In the genomic region with DNA sequence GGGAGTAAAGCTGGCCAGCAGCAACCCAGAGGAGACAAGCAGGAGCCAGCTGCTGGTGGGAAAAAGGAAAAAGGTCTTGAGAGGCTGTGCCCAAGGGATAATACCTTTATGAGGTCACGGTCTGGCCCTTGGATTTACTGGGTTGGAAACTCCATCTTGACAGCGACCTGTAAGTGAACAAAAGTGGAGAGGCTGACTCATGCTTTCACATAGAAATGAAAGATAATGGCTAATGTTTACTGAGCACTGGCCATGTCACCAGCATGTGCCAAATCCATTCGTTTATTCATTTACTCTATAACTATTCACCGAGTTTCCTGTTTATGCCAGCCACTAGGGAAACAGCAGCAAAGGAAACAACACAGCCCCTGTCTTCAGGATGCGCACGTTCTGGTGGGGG, we compare ENCODE assay signal across 31 cellular contexts. TPM values are rescaled to one million over a fixed set of nuclear protein-coding genes. Genes with fewer than 3 reads are reported as not detected.
DNase-seq lines count a peak whose midpoint lies in the region; ATAC-seq, FAIRE-seq and TF ChIP-seq lines count a peak whose summit lies in the region.
"Had no signal": no experiment of that assay in that cellular context is flagged by ENCODE, and none has a peak within 500 bp of the region (broad histone marks: within the 10 kb centered on the region; RNA-seq: fewer than 3 reads in every experiment).

No MANE protein-coding gene starts in this region.

- TF ChIP-seq EP300 in K562 (IDR thresholded peaks at IDR 0.05; ENCODE audit: low read length), result no peak

- H3K27me3 Mint-ChIP-seq in activated CD4-positive, alpha-beta T cell treated with anti-CD3 and anti-CD28 coated beads, Interleukin-2, amount 10 ng/mL, durations not matched to agents 24 days and 14 days, result peaks cover 1% of the 10 kb centered on the region
- H3K27me3 Mint-ChIP-seq in nephron (ENCODE audit: low read depth), result no peaks in the 10 kb centered on the region
- no peaks in the 10 kb centered on the region for H3K27me3 Mint-ChIP-seq in osteocyte (ENCODE audit: unreplicated experiment)
- H3K27me3 Mint-ChIP-seq: activated naive CD4-positive, alpha-beta T cell treated with anti-CD3 and anti-CD28 coated beads, Interleukin-2, amount 10 ng/mL, durations not matched to agents 7 days and 5 days; dendritic cell treated with granulocyte-macrophage colony-stimulating factor and Interleukin-4, amounts not matched to agents 40 ng/mL and 50 ng/mL, for 4 days; memory B cell had no signal

- POLR2A ChIA-PET in K562 (lab: Yijun Ruan, JAX), result no interaction called here

- H3K4me1 ChIP-seq in K562 (replicated peaks in 1 of 2; ENCODE audit: control insufficient read depth in 2 of 2, insufficient read depth in 2 of 2, low read length in 2 of 2), result peaks cover 6 to 11% of the 10 kb centered on the region in 2 experiments; a peak in 4 of 5 replicates

- H3K27ac ChIP-seq in K562 (ENCODE audit: extremely low read depth, low read depth, low read length), result no peak overlapping the region; the same call in 2 of the 3 replicates
- H3K27ac ChIP-seq: GM23248, VCaP had no signal

- H3K27me3 ChIP-seq in K562 (ENCODE audit: control insufficient read depth in 2 of 2, insufficient read depth in 2 of 2, low read length in 2 of 2), result no peaks in the 10 kb centered on the region

- no peak for DNase-seq in activated CD4-positive, alpha-beta T cell treated with anti-CD3 and anti-CD28 coated beads, Interleukin-2, amount 10 ng/mL, durations not matched to agents 24 days and 14 days
- no peak for DNase-seq in activated CD4-positive, alpha-beta T cell treated with anti-CD3 and anti-CD28 coated beads, Interleukin-2, amount 50 U/mL, for 1 hour
- DNase-seq in NCI-H2029 (lab: John Stamatoyannopoulos, UW) (peak; percentile 73), K562 (ENCODE audit: extremely low read depth in 1 of 4, low spot score in 3 of 4) (no peak), epidermal melanocyte (ENCODE audit: insufficient read length, low spot score) (no peak), osteocyte (ENCODE audit: extremely low spot score, unreplicated experiment) (no peak), OCI-M2 (lab: John Stamatoyannopoulos, UW; ENCODE audit: unreplicated experiment) (no peak)
- DNase-seq: 8988T; activated naive CD4-positive, alpha-beta T cell treated with anti-CD3 and anti-CD28 coated beads, Interleukin-2, amount 10 ng/mL, durations not matched to agents 7 days and 5 days; AML-193; aorta; CD8-positive, alpha-beta T cell; central memory CD4-positive, alpha-beta T cell; GDM1; GM23248; left colon; NCI-H1417 treated with DMSO at 0.1 percent for 48 hours; NCI-H2171; NCI-H69; stimulated activated CD8-positive, alpha-beta memory T cell treated with anti-CD3 and anti-CD28 coated beads, Interleukin-4, amount 100 ng/mL, for 48 hours; trophoblast cell had no signal

- H3K9ac ChIP-seq in K562 (ENCODE audit: insufficient read depth in 1 of 2, low read depth in 2 of 2, low read length in 2 of 2), result no peak overlapping the region
- H3K9ac ChIP-seq: GM23248 had no signal

- TF ChIP-seq CTCF in K562 (IDR thresholded peaks at IDR 0.05 in 2 of 3, conservative IDR thresholded peaks at IDR 0.05 in 1 of 3; ENCODE audit: insufficient read depth in 2 of 3, low read depth in 1 of 3, low read length in 3 of 3) (no peak), nephron (IDR thresholded peaks at IDR 0.05; ENCODE audit: unreplicated experiment in 3 of 3) (no peak), osteocyte (IDR thresholded peaks at IDR 0.05) (no peak)

- peaks cover 18% of the 10 kb centered on the region for H3K4me1 Mint-ChIP-seq in activated CD4-positive, alpha-beta T cell treated with anti-CD3 and anti-CD28 coated beads, Interleukin-2, amount 10 ng/mL, durations not matched to agents 24 days and 14 days
- H3K4me1 Mint-ChIP-seq in nephron, result peaks cover 4% of the 10 kb centered on the region
- peaks cover 11% of the 10 kb centered on the region for H3K4me1 Mint-ChIP-seq in osteocyte (ENCODE audit: unreplicated experiment)

- intact Hi-C loops in activated CD4-positive, alpha-beta T cell treated with anti-CD3 and anti-CD28 coated beads, Interleukin-2, amount 10 ng/mL, durations not matched to agents 24 days and 14 days (cut with micrococcal nuclease), result no loop called here
- intact Hi-C loops in K562 (cut with micrococcal nuclease), result no loop called here

- H3K27ac Mint-ChIP-seq in activated CD4-positive, alpha-beta T cell treated with anti-CD3 and anti-CD28 coated beads, Interleukin-2, amount 10 ng/mL, durations not matched to agents 24 days and 14 days, result peak overlapping the region; percentile 35
- no peak overlapping the region for H3K27ac Mint-ChIP-seq in nephron
- no peak overlapping the region for H3K27ac Mint-ChIP-seq in osteocyte (ENCODE audit: unreplicated experiment)
- H3K27ac Mint-ChIP-seq: activated naive CD4-positive, alpha-beta T cell treated with anti-CD3 and anti-CD28 coated beads, Interleukin-2, amount 10 ng/mL, durations not matched to agents 7 days and 5 days; CD8-positive, alpha-beta T cell; dendritic cell treated with granulocyte-macrophage colony-stimulating factor and Interleukin-4, amounts not matched to agents 40 ng/mL and 50 ng/mL, for 4 days; memory B cell; T-helper 2 cell treated with Interferon-gamma antibody and Interleukin-4, amounts not matched to agents 5 μg/mL and 100 μg/mL, for 36 hours had no signal

- CTCF ChIA-PET in K562 (lab: Yijun Ruan, JAX; ENCODE audit: low intra/inter-chr PET ratio), result interaction anchor here (0.6 kb wide), 1 partner anchor 23 kb away, joined by 3 read pairs; no protein-coding TSS in a partner anchor

- H3K4me3 ChIP-seq in K562, result no peak overlapping the region
- H3K4me3 ChIP-seq: GM23248 had no signal

- no peaks in the 10 kb centered on the region for H3K9me3 ChIP-seq in K562 (replicated peaks; ENCODE audit: control insufficient read depth, insufficient read depth, low read depth, low read length)

- H3K36me3 Mint-ChIP-seq in activated CD4-positive, alpha-beta T cell treated with anti-CD3 and anti-CD28 coated beads, Interleukin-2, amount 10 ng/mL, durations not matched to agents 24 days and 14 days (ENCODE audit: low read depth), result peaks cover 45% of the 10 kb centered on the region
- H3K36me3 Mint-ChIP-seq in nephron (ENCODE audit: low read depth) (peaks cover 26% of the 10 kb centered on the region), osteocyte (ENCODE audit: unreplicated experiment) (peaks cover 18% of the 10 kb centered on the region)

- no peak overlapping the region for H2AFZ ChIP-seq in K562 (ENCODE audit: low read depth, low read length)
- H2AFZ ChIP-seq: GM23248 had no signal

- no peak overlapping the region for H3K4me2 ChIP-seq in K562 (ENCODE audit: insufficient read depth, low read length)

- no peak for ATAC-seq in K562
- ATAC-seq: CD8-positive, alpha-beta T cell; SK-N-SH treated with all-trans-retinoic acid at 6 μM for 48 hours had no signal

- FAIRE-seq in K562 (lab: Jason Lieb, UNC), result no peak
- FAIRE-seq: endometrium, GM18507 had no signal

- TF ChIP-seq POLR2A in K562 (conservative IDR thresholded peaks at IDR 0.05), result no peak

- H3K4me3 Mint-ChIP-seq in activated CD4-positive, alpha-beta T cell treated with anti-CD3 and anti-CD28 coated beads, Interleukin-2, amount 10 ng/mL, durations not matched to agents 24 days and 14 days, result no peak overlapping the region
- peak overlapping the region in 2 of 3 experiments; percentile 50 to 64 for H3K4me3 Mint-ChIP-seq in nephron
- H3K4me3 Mint-ChIP-seq in osteocyte (ENCODE audit: unreplicated experiment), result no peak overlapping the region
- H3K4me3 Mint-ChIP-seq: activated naive CD4-positive, alpha-beta T cell treated with anti-CD3 and anti-CD28 coated beads, Interleukin-2, amount 10 ng/mL, durations not matched to agents 7 days and 5 days; CD8-positive, alpha-beta T cell; dendritic cell treated with granulocyte-macrophage colony-stimulating factor and Interleukin-4, amounts not matched to agents 40 ng/mL and 50 ng/mL, for 4 days; memory B cell; T-helper 2 cell treated with Interferon-gamma antibody and Interleukin-4, amounts not matched to agents 5 μg/mL and 100 μg/mL, for 36 hours had no signal

- H3K9me1 ChIP-seq in K562 (ENCODE audit: control insufficient read depth, insufficient read depth, low read length), result no peaks in the 10 kb centered on the region

- H3K9me3 Mint-ChIP-seq in activated CD4-positive, alpha-beta T cell treated with anti-CD3 and anti-CD28 coated beads, Interleukin-2, amount 10 ng/mL, durations not matched to agents 24 days and 14 days, result peaks cover 5% of the 10 kb centered on the region
- H3K9me3 Mint-ChIP-seq in nephron (no peaks in the 10 kb centered on the region), osteocyte (ENCODE audit: unreplicated experiment) (no peaks in the 10 kb centered on the region)
- H3K9me3 Mint-ChIP-seq: activated naive CD4-positive, alpha-beta T cell treated with anti-CD3 and anti-CD28 coated beads, Interleukin-2, amount 10 ng/mL, durations not matched to agents 7 days and 5 days; dendritic cell treated with granulocyte-macrophage colony-stimulating factor and Interleukin-4, amounts not matched to agents 40 ng/mL and 50 ng/mL, for 4 days; memory B cell had no signal

- no TSS peak for BruUV-seq in K562 (replicated peaks; lab: Mats Ljungman, UMichigan)

- WGBS in K562 (ENCODE audit: insufficient coverage, low coverage, missing lambda C conversion rate), result 68% methylated on average over 6 of the region's 6 CpGs

- in situ Hi-C loops in K562 (cut with MboI), result no loop called here

- H3K79me2 ChIP-seq in K562 (ENCODE audit: control insufficient read depth, insufficient read depth, low read length), result peaks cover 38% of the 10 kb centered on the region

- H3K36me3 ChIP-seq in K562 (ENCODE audit: control insufficient read depth, insufficient read depth, low read length), result peaks cover 42% of the 10 kb centered on the region

- peaks cover 4% of the 10 kb centered on the region for H4K20me1 ChIP-seq in K562 (replicated peaks; ENCODE audit: control insufficient read depth, insufficient read depth, low read length)

- no peak for TF ChIP-seq RAD21 in K562 (CRISPR knock-in tag; conservative IDR thresholded peaks at IDR 0.05 in 1 of 2, IDR thresholded peaks at IDR 0.05 in 1 of 2)

RNA-seq across cellular contexts. Expression of a gene that starts 4.7 kb away (rescaled TPM):
- 66.1 and 70.0 TPM in 2 replicates for total RNA-seq in activated CD4-positive, alpha-beta T cell treated with anti-CD3 and anti-CD28 coated beads, Interleukin-2, amount 10 ng/mL, durations not matched to agents 24 days and 14 days
- 91.2 and 165 TPM in 2 replicates for total RNA-seq in K562 (2011; cell fraction: chromatin; rRNA removed; ENCODE audit: low replicate concordance)
- 66.3 and 85.0 TPM in 2 replicates for total RNA-seq in K562 (2011; cell fraction: nucleolus; rRNA removed)
- 86.5 and 113 TPM in 2 replicates for total RNA-seq in K562 (2011; cell fraction: nucleoplasm; rRNA removed)
- total RNA-seq in K562 (2014; rRNA removed) (32.7 and 34.8 TPM in 2 replicates), K562 (2014; rRNA removed; fragmentation: Illumina TruSeq; extraction: Trizol) (43.3 and 49.8 TPM in 2 replicates), K562 (2015; rRNA removed; fragmentation: Illumina TruSeq; extraction: Trizol) (42.9 TPM in 2 replicates), K562 (2021) (49.7 and 54.4 TPM in 2 replicates), osteocyte (31.5 and 35.8 TPM in 2 replicates)
- polyA plus RNA-seq in K562 (2011; rRNA removed) (42.8 and 45.3 TPM in 2 replicates), K562 (2014; fragmentation: Illumina TruSeq; extraction: Trizol) (79.4 and 94.3 TPM in 2 replicates), K562 (2014; fragmentation: Nextera tagmentation; extraction: Ambion mirVana) (10 to 100 TPM; 33.3 to 55.9 TPM), K562 (2014; rRNA removed) (25.6 and 35.9 TPM in 2 replicates)
- 34.7 and 47.2 TPM in 2 replicates for polyA plus RNA-seq in K562 (2011; cell fraction: cytosol; rRNA removed)
- polyA plus RNA-seq in K562 (2011; cell fraction: nucleus; rRNA removed), result 43.9 and 50.7 TPM in 2 replicates
- polyA plus RNA-seq in K562 (2012), result 57.4 and 62.2 TPM in 2 replicates
- 23.6 and 24.3 TPM in 2 replicates for polyA minus RNA-seq in K562 (2011; rRNA and poly(A)+ RNA removed)
- 15.4 and 22.8 TPM in 2 replicates for polyA minus RNA-seq in K562 (2011; cell fraction: cytosol; rRNA and poly(A)+ RNA removed)
- polyA minus RNA-seq in K562 (2011; cell fraction: nucleus; rRNA and poly(A)+ RNA removed), result 21.0 and 35.8 TPM in 2 replicates

RNA-seq across cellular contexts. Expression of a gene that starts 5.3 kb away (rescaled TPM):
- total RNA-seq in activated CD4-positive, alpha-beta T cell treated with anti-CD3 and anti-CD28 coated beads, Interleukin-2, amount 10 ng/mL, durations not matched to agents 24 days and 14 days, result 13.1 and 14.2 TPM in 2 replicates
- total RNA-seq in K562 (2011; cell fraction: chromatin; rRNA removed; ENCODE audit: low replicate concordance), result 62.3 and 79.4 TPM in 2 replicates
- 43.7 and 50.0 TPM in 2 replicates for total RNA-seq in K562 (2011; cell fraction: nucleolus; rRNA removed)
- total RNA-seq in K562 (2011; cell fraction: nucleoplasm; rRNA removed), result 58.1 and 66.7 TPM in 2 replicates
- total RNA-seq in K562 (2014; rRNA removed) (24.0 and 27.6 TPM in 2 replicates), K562 (2014; rRNA removed; fragmentation: Illumina TruSeq; extraction: Trizol) (31.0 and 31.6 TPM in 2 replicates), K562 (2015; rRNA removed; fragmentation: Illumina TruSeq; extraction: Trizol) (30.8 and 32.0 TPM in 2 replicates), K562 (2021) (28.5 and 33.9 TPM in 2 replicates), osteocyte (9.8 and 10.4 TPM in 2 replicates)
- polyA plus RNA-seq in K562 (2011; rRNA removed) (20.8 and 27.9 TPM in 2 replicates), K562 (2014; fragmentation: Illumina TruSeq; extraction: Trizol) (26.1 and 30.0 TPM in 2 replicates), K562 (2014; fragmentation: Nextera tagmentation; extraction: Ambion mirVana) (10 to 100 TPM in 1 of 2 experiments, 1 to 10 TPM in 1; 8.2 to 34.0 TPM), K562 (2014; rRNA removed) (19.2 and 19.7 TPM in 2 replicates)
- 13.4 TPM in 2 replicates for polyA plus RNA-seq in K562 (2011; cell fraction: cytosol; rRNA removed)
- 34.3 and 42.1 TPM in 2 replicates for polyA plus RNA-seq in K562 (2011; cell fraction: nucleus; rRNA removed)
- 15.3 and 16.4 TPM in 2 replicates for polyA plus RNA-seq in K562 (2012)
- 39.3 and 45.2 TPM in 2 replicates for polyA minus RNA-seq in K562 (2011; rRNA and poly(A)+ RNA removed)
- polyA minus RNA-seq in K562 (2011; cell fraction: cytosol; rRNA and poly(A)+ RNA removed), result 11.9 and 21.9 TPM in 2 replicates
- polyA minus RNA-seq in K562 (2011; cell fraction: nucleus; rRNA and poly(A)+ RNA removed), result 21.1 and 29.0 TPM in 2 replicates

RNA-seq across cellular contexts. Expression of a gene that starts 59.5 kb away (rescaled TPM):
- total RNA-seq in activated CD4-positive, alpha-beta T cell treated with anti-CD3 and anti-CD28 coated beads, Interleukin-2, amount 10 ng/mL, durations not matched to agents 24 days and 14 days, result not detected in 2 replicates
- not detected in 2 replicates for total RNA-seq in K562 (2011; cell fraction: chromatin; rRNA removed; ENCODE audit: low replicate concordance)
- total RNA-seq in K562 (2011; cell fraction: nucleolus; rRNA removed), result not detected in 2 replicates
- total RNA-seq in K562 (2011; cell fraction: nucleoplasm; rRNA removed), result not detected in 2 replicates
- total RNA-seq in K562 (2014; rRNA removed) (not detected in 2 replicates), K562 (2014; rRNA removed; fragmentation: Illumina TruSeq; extraction: Trizol) (not detected in 2 replicates), K562 (2015; rRNA removed; fragmentation: Illumina TruSeq; extraction: Trizol) (not detected in 2 replicates), K562 (2021) (not detected in 2 replicates), osteocyte (not detected in 2 replicates)
- polyA plus RNA-seq in K562 (2011; rRNA removed) (not detected in 2 replicates), K562 (2014; fragmentation: Illumina TruSeq; extraction: Trizol) (not detected in 2 replicates), K562 (2014; fragmentation: Nextera tagmentation; extraction: Ambion mirVana) (not detected), K562 (2014; rRNA removed) (not detected in 2 replicates)
- polyA plus RNA-seq in K562 (2011; cell fraction: cytosol; rRNA removed), result not detected in 2 replicates
- polyA plus RNA-seq in K562 (2011; cell fraction: nucleus; rRNA removed), result 0.04 TPM in 1 of 2 replicates, not detected in the other
- polyA plus RNA-seq in K562 (2012), result not detected in 2 replicates
- not detected in 2 replicates for polyA minus RNA-seq in K562 (2011; rRNA and poly(A)+ RNA removed)
- not detected in 2 replicates for polyA minus RNA-seq in K562 (2011; cell fraction: cytosol; rRNA and poly(A)+ RNA removed)
- polyA minus RNA-seq in K562 (2011; cell fraction: nucleus; rRNA and poly(A)+ RNA removed), result not detected in 2 replicates
- total RNA-seq: CD8-positive, alpha-beta T cell; GM23248; myocyte; pulmonary artery endothelial cell had no signal
- polyA plus RNA-seq: GM23248 had no signal

Comparison
In these comparisons a context has a peak if more than half of its experiments do, and no peak if none do; other contexts are left out.
1. H3K4me3 Mint-ChIP-seq: peak in nephron (2 of 3); none in activated CD4-positive, alpha-beta T cell treated with anti-CD3 and anti-CD28 coated beads, Interleukin-2, amount 10 ng/mL, durations not matched to agents 24 days and 14 days (single experiment) and osteocyte (single experiment).